11 cellular contexts compared by ENCODE assay signal in the genomic region with DNA sequence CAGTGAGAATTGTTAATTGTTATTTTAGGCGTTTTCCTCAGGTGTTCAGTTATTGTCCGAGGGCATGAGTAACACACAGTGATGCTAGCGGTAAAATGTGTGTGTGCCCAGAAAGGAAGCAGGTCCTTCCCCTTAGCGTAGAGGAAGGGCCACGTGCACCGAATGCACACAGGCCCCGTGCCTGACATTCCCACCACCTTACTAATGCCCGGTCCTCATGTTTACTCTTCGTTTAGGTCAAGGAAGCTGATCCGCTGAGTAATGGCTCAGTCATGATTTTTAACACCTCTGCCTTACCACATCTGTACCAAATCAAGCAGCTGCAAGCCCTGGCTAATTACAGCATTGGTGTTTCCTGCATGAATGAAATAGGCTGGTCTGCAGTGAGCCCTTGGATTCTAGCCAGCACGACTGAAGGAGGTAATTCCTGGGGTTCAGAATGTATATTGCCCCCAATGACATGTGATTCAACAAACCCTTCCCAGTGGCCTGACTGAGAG.
DNase-seq lines count a peak whose midpoint lies in the region; ATAC-seq, FAIRE-seq and TF ChIP-seq lines count a peak whose summit lies in the region.
"Had no signal": no experiment of that assay in that cellular context is flagged by ENCODE, and none has a peak within 500 bp of the region (broad histone marks: within the 10 kb centered on the region; RNA-seq: fewer than 3 reads in every experiment).

No MANE protein-coding gene starts in this region.

- intact Hi-C loops in K562 (cut with micrococcal nuclease) = no loop called here
- intact Hi-C loops in left colon (cut with DNase I, micrococcal nuclease) = no loop called here

- H3K27me3 Mint-ChIP-seq in stimulated activated naive B cell treated with anti-CD40 and anti-IgM and Interleukin-4, amounts not matched to agents 10 μg/mL and 1 μg/mL and 100 μg/mL, for 72 hours = peaks cover 17 to 21% of the 10 kb centered on the region in 2 donors

- no peaks in the 10 kb centered on the region for H3K9me1 ChIP-seq in K562 (ENCODE audit: control insufficient read depth, insufficient read depth, low read length)

- no peak overlapping the region for H3K4me3 Mint-ChIP-seq in stimulated activated naive B cell treated with anti-CD40 and anti-IgM and Interleukin-4, amounts not matched to agents 10 μg/mL and 1 μg/mL and 100 μg/mL, for 72 hours
- H3K4me3 Mint-ChIP-seq: CD8-positive, alpha-beta memory T cell had no signal

- no peak overlapping the region; the same call in 2 of the 3 replicates for H3K27ac ChIP-seq in K562 (ENCODE audit: extremely low read depth, low read depth, low read length)
- H3K27ac ChIP-seq: WERI-Rb-1 had no signal

- POLR2A ChIA-PET in K562 (lab: Yijun Ruan, JAX) = interaction anchor here (0.6 kb wide), 1 partner anchor 288 kb away, joined by 3 read pairs; no protein-coding TSS in a partner anchor

- H3K4me3 ChIP-seq in AG09309 (ENCODE audit: control insufficient read depth, low read depth, low read length) (no peak overlapping the region), K562 (no peak overlapping the region)

- H3K9ac ChIP-seq in K562 (ENCODE audit: insufficient read depth in 1 of 2, low read depth in 2 of 2, low read length in 2 of 2) = no peak overlapping the region

- DNase-seq in AG09309 (ENCODE audit: low read depth) (peak; percentile 35), HTR-8/SVneo (ENCODE audit: insufficient read length, low spot score) (peak; percentile 63), K562 (ENCODE audit: extremely low read depth in 1 of 4, low spot score in 3 of 4) (no peak), left colon (no peak), NCI-H2171 (lab: John Stamatoyannopoulos, UW) (no peak), activated gamma-delta T cell (lab: John Stamatoyannopoulos, UW) (no peak)
- no peak for DNase-seq in stimulated activated naive B cell treated with anti-CD40 and anti-IgM and Interleukin-4, amounts not matched to agents 10 μg/mL and 1 μg/mL and 100 μg/mL, for 72 hours
- DNase-seq in activated naive CD4-positive, alpha-beta T cell treated with anti-CD3 and anti-CD28 coated beads, Interleukin-2, amount 50 U/mL, for 72 hours (ENCODE audit: low spot score in 2 of 2) = no peak
- DNase-seq: CD8-positive, alpha-beta memory T cell; NCI-H146; WERI-Rb-1 had no signal

- no peak for TF ChIP-seq EP300 in K562 (IDR thresholded peaks at IDR 0.05; ENCODE audit: low read length)

- in situ Hi-C loops in K562 (cut with MboI) = no loop called here

- H2AFZ ChIP-seq in K562 (ENCODE audit: low read depth, low read length) = no peak overlapping the region

- H3K4me2 ChIP-seq in K562 (ENCODE audit: insufficient read depth, low read length) = no peak overlapping the region; the same call in 1 of the 2 replicates

- peaks cover 4 to 8% of the 10 kb centered on the region in 2 donors for H3K36me3 Mint-ChIP-seq in stimulated activated naive B cell treated with anti-CD40 and anti-IgM and Interleukin-4, amounts not matched to agents 10 μg/mL and 1 μg/mL and 100 μg/mL, for 72 hours
- peaks cover 9 to 10% of the 10 kb centered on the region in 2 donors for H3K36me3 Mint-ChIP-seq in activated naive CD4-positive, alpha-beta T cell treated with anti-CD3 and anti-CD28 coated beads, Interleukin-2, amount 50 U/mL, for 72 hours

- no peak for TF ChIP-seq POLR2A in K562 (conservative IDR thresholded peaks at IDR 0.05)

- no peaks in the 10 kb centered on the region for H3K27me3 ChIP-seq in K562 (ENCODE audit: control insufficient read depth in 2 of 2, insufficient read depth in 2 of 2, low read length in 2 of 2)

- H4K20me1 ChIP-seq in K562 (replicated peaks; ENCODE audit: control insufficient read depth, insufficient read depth, low read length) = no peaks in the 10 kb centered on the region

- H3K9me3 ChIP-seq in K562 (replicated peaks; ENCODE audit: control insufficient read depth, insufficient read depth, low read depth, low read length) = no peaks in the 10 kb centered on the region; the same call in 1 of the 2 replicates

- FAIRE-seq in HTR-8/SVneo (lab: Jason Lieb, UNC) (peak; percentile 93), K562 (lab: Jason Lieb, UNC) (no peak)

- CTCF ChIA-PET in K562 (lab: Yijun Ruan, JAX; ENCODE audit: low intra/inter-chr PET ratio) = interaction anchor here (0.7 kb wide), 1 partner anchor 58 kb away, joined by 3 read pairs; no protein-coding TSS in a partner anchor

- TF ChIP-seq RAD21 in K562 (CRISPR knock-in tag; conservative IDR thresholded peaks at IDR 0.05 in 1 of 2, IDR thresholded peaks at IDR 0.05 in 1 of 2) = no peak

- no peaks in the 10 kb centered on the region for H3K79me2 ChIP-seq in K562 (ENCODE audit: control insufficient read depth, insufficient read depth, low read length)

- no peaks in the 10 kb centered on the region for H3K4me1 Mint-ChIP-seq in stimulated activated naive B cell treated with anti-CD40 and anti-IgM and Interleukin-4, amounts not matched to agents 10 μg/mL and 1 μg/mL and 100 μg/mL, for 72 hours
- H3K4me1 Mint-ChIP-seq: CD8-positive, alpha-beta memory T cell had no signal

- H3K27ac Mint-ChIP-seq in stimulated activated naive B cell treated with anti-CD40 and anti-IgM and Interleukin-4, amounts not matched to agents 10 μg/mL and 1 μg/mL and 100 μg/mL, for 72 hours = no peak overlapping the region
- no peak overlapping the region for H3K27ac Mint-ChIP-seq in activated naive CD4-positive, alpha-beta T cell treated with anti-CD3 and anti-CD28 coated beads, Interleukin-2, amount 50 U/mL, for 72 hours
- H3K27ac Mint-ChIP-seq: CD8-positive, alpha-beta memory T cell had no signal

- 40% methylated on average over 11 of the region's 11 CpGs for WGBS in K562 (ENCODE audit: insufficient coverage, low coverage, missing lambda C conversion rate)

- ATAC-seq in K562 = no peak
- ATAC-seq in left colon = peak; percentile 15
- ATAC-seq in stimulated activated naive B cell treated with anti-CD40 and anti-IgM and Interleukin-4, amounts not matched to agents 10 μg/mL and 1 μg/mL and 100 μg/mL, for 72 hours (replicated peaks) = no peak
- no peak for ATAC-seq in activated naive CD4-positive, alpha-beta T cell treated with anti-CD3 and anti-CD28 coated beads, Interleukin-2, amount 50 U/mL, for 72 hours

- no TSS peak for BruUV-seq in K562 (replicated peaks; lab: Mats Ljungman, UMichigan)

- peaks cover 0 to 13% of the 10 kb centered on the region in 2 experiments; a peak in 3 of 5 replicates for H3K4me1 ChIP-seq in K562 (replicated peaks in 1 of 2; ENCODE audit: control insufficient read depth in 2 of 2, insufficient read depth in 2 of 2, low read length in 2 of 2)

- H3K9me3 Mint-ChIP-seq in stimulated activated naive B cell treated with anti-CD40 and anti-IgM and Interleukin-4, amounts not matched to agents 10 μg/mL and 1 μg/mL and 100 μg/mL, for 72 hours = peaks cover 12 to 16% of the 10 kb centered on the region in 2 donors
- peaks cover 9% of the 10 kb centered on the region in 2 donors for H3K9me3 Mint-ChIP-seq in activated naive CD4-positive, alpha-beta T cell treated with anti-CD3 and anti-CD28 coated beads, Interleukin-2, amount 50 U/mL, for 72 hours

- H3K36me3 ChIP-seq in K562 (ENCODE audit: control insufficient read depth, insufficient read depth, low read length) = no peaks in the 10 kb centered on the region
- H3K36me3 ChIP-seq: WERI-Rb-1 had no signal

- TF ChIP-seq CTCF in AG09309 (IDR thresholded peaks at IDR 0.05; ENCODE audit: control insufficient read depth, insufficient read depth, low read depth, low read length, missing control alignments) = no peak
- no peak for TF ChIP-seq CTCF in K562 (IDR thresholded peaks at IDR 0.05 in 2 of 3, conservative IDR thresholded peaks at IDR 0.05 in 1 of 3; ENCODE audit: insufficient read depth in 2 of 3, low read depth in 1 of 3, low read length in 3 of 3)

TF ChIP-seq in K562, 482 proteins besides CTCF, POLR2A, EP300 and RAD21 (continues in another document):
- TF ChIP-seq NFE2 (IDR thresholded peaks at IDR 0.05; ENCODE audit: low read depth) = peak; percentile 53
- TF ChIP-seq NFIC (IDR thresholded peaks at IDR 0.05) = peak; percentile 57
- TF ChIP-seq, protein P1, sequence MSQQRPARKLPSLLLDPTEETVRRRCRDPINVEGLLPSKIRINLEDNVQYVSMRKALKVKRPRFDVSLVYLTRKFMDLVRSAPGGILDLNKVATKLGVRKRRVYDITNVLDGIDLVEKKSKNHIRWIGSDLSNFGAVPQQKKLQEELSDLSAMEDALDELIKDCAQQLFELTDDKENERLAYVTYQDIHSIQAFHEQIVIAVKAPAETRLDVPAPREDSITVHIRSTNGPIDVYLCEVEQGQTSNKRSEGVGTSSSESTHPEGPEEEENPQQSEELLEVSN (IDR thresholded peaks at IDR 0.05; ENCODE audit: borderline replicate concordance in 1 of 2, extremely low read depth in 1 of 2, insufficient read depth in 1 of 2, insufficient read length in 1 of 2, low read depth in 1 of 2, low read length in 1 of 2, poor library complexity in 1 of 2, severe bottlenecking in 1 of 2) = peak; percentile 38 to 85
- TF ChIP-seq FOSL1 (tag; conservative IDR thresholded peaks at IDR 0.05) = 0 out of 2 replicates have a peak, but pooled peaks have one; percentile 13

Comparison
In these comparisons a context has a peak if more than half of its experiments do, and no peak if none do; other contexts are left out.
1. DNase-seq: peak in AG09309 (single experiment) and HTR-8/SVneo (single experiment); none in K562 (0 of 4), left colon (0 of 2), NCI-H2171 (single experiment), activated gamma-delta T cell (single experiment), stimulated activated naive B cell treated with anti-CD40 and anti-IgM and Interleukin-4, amounts not matched to agents 10 μg/mL and 1 μg/mL and 100 μg/mL, for 72 hours (single experiment) and activated naive CD4-positive, alpha-beta T cell treated with anti-CD3 and anti-CD28 coated beads, Interleukin-2, amount 50 U/mL, for 72 hours (0 of 2).